In genomic region chr21:39313457-39314154, GRCh38 we compare ENCODE assay signal across 1 cellular context.
TF ChIP-seq lines count a peak whose summit lies in the region.

Gene BRWD1, minus strand, starts transcription at chr21:39313632. Its CDS starts 141 bp downstream, at chr21:39313491.

TF ChIP-seq in HepG2, 621 proteins besides CTCF, POLR2A, EP300 and RAD21 (continued from another document and continues in another):
- TF ChIP-seq ZBTB14 (CRISPR knock-in tag; IDR thresholded peaks at IDR 0.05) (peak; percentile 92), CCAR2 (optimal IDR thresholded peaks at IDR 0.05; ENCODE audit: low read depth, low read length) (peak; percentile 89), GABPB1 (CRISPR knock-in tag; IDR thresholded peaks at IDR 0.05) (peak; percentile 79), NR2C2 (CRISPR knock-in tag; IDR thresholded peaks at IDR 0.05; ENCODE audit: borderline replicate concordance) (peak; percentile 54; the same call in 1 of the 2 replicates), ZNF782 (CRISPR knock-in tag; IDR thresholded peaks at IDR 0.05; ENCODE audit: borderline replicate concordance) (no peak), ZSCAN30 (CRISPR knock-in tag; IDR thresholded peaks at IDR 0.05) (peak; percentile 95), ZNF230 (CRISPR knock-in tag; IDR thresholded peaks at IDR 0.05) (0 out of 2 replicates have a peak, but pooled peaks have one; percentile 43), PRMT3 (CRISPR knock-in tag; IDR thresholded peaks at IDR 0.05; ENCODE audit: borderline replicate concordance, low read depth) (peak; percentile 92; the same call in 1 of the 2 replicates), ZBTB33 (CRISPR knock-in tag; IDR thresholded peaks at IDR 0.05) (no peak), CHCHD3 (CRISPR knock-in tag; IDR thresholded peaks at IDR 0.05) (peak; percentile 39; the same call in 1 of the 2 replicates), FIP1L1 (IDR thresholded peaks at IDR 0.05; ENCODE audit: borderline replicate concordance, insufficient read depth, low read depth, low read length) (0 out of 2 replicates have a peak, but pooled peaks have one; percentile 22), ZBTB43 (CRISPR knock-in tag; conservative IDR thresholded peaks at IDR 0.05) (peak; percentile 46; the same call in 1 of the 2 replicates), NRL (CRISPR knock-in tag; IDR thresholded peaks at IDR 0.05; ENCODE audit: borderline replicate concordance) (0 out of 2 replicates have a peak, but pooled peaks have one; percentile 31), TAF15 (IDR thresholded peaks at IDR 0.05; ENCODE audit: low read depth, low read length, poor library complexity, severe bottlenecking) (no peak), ETV6 (CRISPR knock-in tag; conservative IDR thresholded peaks at IDR 0.05) (peak; percentile 64; the same call in 1 of the 2 replicates), HNRNPLL (IDR thresholded peaks at IDR 0.05; ENCODE audit: low read depth, low read length, poor library complexity, severe bottlenecking) (peak; percentile 87), TOE1 (CRISPR knock-in tag; IDR thresholded peaks at IDR 0.05) (no peak), TP53 (CRISPR knock-in tag; conservative IDR thresholded peaks at IDR 0.05) (peak; percentile 47; the same call in 1 of the 2 replicates), ZNF430 (CRISPR knock-in tag; IDR thresholded peaks at IDR 0.05) (peak; percentile 65), ZNF414 (CRISPR knock-in tag; IDR thresholded peaks at IDR 0.05) (0 out of 2 replicates have a peak, but pooled peaks have one; percentile 67), FOXO1 (CRISPR knock-in tag; IDR thresholded peaks at IDR 0.05) (peak; percentile 68), MIER2 (CRISPR knock-in tag; IDR thresholded peaks at IDR 0.05) (no peak), POLR2AphosphoS2 (IDR thresholded peaks at IDR 0.05; ENCODE audit: low read depth, low read length) (no peak), ZNF333 (CRISPR knock-in tag; IDR thresholded peaks at IDR 0.05; ENCODE audit: borderline replicate concordance) (peak; percentile 72), NPAS2 (CRISPR knock-in tag; IDR thresholded peaks at IDR 0.05; ENCODE audit: borderline replicate concordance) (no peak), ZNF616 (CRISPR knock-in tag; IDR thresholded peaks at IDR 0.05; ENCODE audit: low read depth) (no peak; the same call in 1 of the 2 replicates), ERF (CRISPR knock-in tag; IDR thresholded peaks at IDR 0.05) (peak; percentile 70), ZNF207 (IDR thresholded peaks at IDR 0.05; ENCODE audit: borderline replicate concordance) (no peak), ZNF30 (CRISPR knock-in tag; IDR thresholded peaks at IDR 0.05) (peak; percentile 56; the same call in 1 of the 2 replicates), ZNF558 (CRISPR knock-in tag; IDR thresholded peaks at IDR 0.05; ENCODE audit: borderline replicate concordance) (peak; percentile 82; the same call in 1 of the 2 replicates), GATAD2A (CRISPR knock-in tag; IDR thresholded peaks at IDR 0.05) (0 out of 2 replicates have a peak, but pooled peaks have one; percentile 19), ZNF780A (CRISPR knock-in tag; IDR thresholded peaks at IDR 0.05) (peak; percentile 40; the same call in 1 of the 2 replicates), AKNA (CRISPR knock-in tag; IDR thresholded peaks at IDR 0.05; ENCODE audit: borderline replicate concordance) (no peak), BRF2 (CRISPR knock-in tag; IDR thresholded peaks at IDR 0.05) (peak; percentile 82; the same call in 1 of the 2 replicates), ZNF570 (CRISPR knock-in tag; IDR thresholded peaks at IDR 0.05; ENCODE audit: borderline replicate concordance) (0 out of 2 replicates have a peak, but pooled peaks have one; percentile 33), POGZ (CRISPR knock-in tag; IDR thresholded peaks at IDR 0.05) (peak; percentile 82), ZNF225 (CRISPR knock-in tag; IDR thresholded peaks at IDR 0.05) (peak; percentile 94; the same call in 1 of the 2 replicates), ZNF740 (CRISPR knock-in tag; IDR thresholded peaks at IDR 0.05) (peak; percentile 62), ATF1 (CRISPR knock-in tag; IDR thresholded peaks at IDR 0.05) (no peak), SKI (IDR thresholded peaks at IDR 0.05; ENCODE audit: partially characterized antibody) (peak; percentile 98), ARID4A (CRISPR knock-in tag; IDR thresholded peaks at IDR 0.05; ENCODE audit: borderline replicate concordance) (peak; percentile 85; the same call in 1 of the 2 replicates), HDAC1 (CRISPR knock-in tag; IDR thresholded peaks at IDR 0.05) (peak; percentile 79), ESRRA (CRISPR knock-in tag; IDR thresholded peaks at IDR 0.05; ENCODE audit: low read depth) (peak; percentile 57; the same call in 1 of the 2 replicates), SIN3B (IDR thresholded peaks at IDR 0.05; ENCODE audit: low read length) (0 out of 2 replicates have a peak, but pooled peaks have one; percentile 18), ZNF253 (CRISPR knock-in tag; IDR thresholded peaks at IDR 0.05; ENCODE audit: borderline replicate concordance) (peak; percentile 91), ZBTB1 (CRISPR knock-in tag; IDR thresholded peaks at IDR 0.05; ENCODE audit: borderline replicate concordance) (no peak), PHF20 (CRISPR knock-in tag; IDR thresholded peaks at IDR 0.05) (peak; percentile 65; the same call in 1 of the 2 replicates), ZNF160 (CRISPR knock-in tag; IDR thresholded peaks at IDR 0.05) (0 out of 2 replicates have a peak, but pooled peaks have one; percentile 75), ZNF816 (CRISPR knock-in tag; IDR thresholded peaks at IDR 0.05; ENCODE audit: borderline replicate concordance) (peak; percentile 88)
